Comparison of ENCODE assay signal across 1 cellular context in the genomic region with DNA sequence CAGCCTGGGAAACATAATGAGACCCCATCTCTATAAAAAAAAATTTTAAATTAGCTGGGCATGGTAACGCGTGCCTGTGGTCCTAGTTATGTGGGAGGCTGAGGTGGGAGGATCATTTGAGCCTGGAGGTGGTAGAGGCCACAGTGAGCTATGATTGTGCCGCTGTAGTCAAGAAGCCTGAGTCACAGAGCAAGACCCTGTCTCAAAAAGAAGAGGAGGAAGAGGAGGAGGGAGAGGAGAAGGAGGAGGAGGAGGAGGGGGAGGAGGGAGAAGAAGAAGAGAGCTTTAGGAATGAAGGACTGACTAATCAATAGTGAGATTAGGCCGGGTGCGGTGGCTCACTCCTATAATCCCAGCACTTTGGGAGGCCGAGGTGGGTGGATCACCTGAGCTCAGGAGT.
TF ChIP-seq lines count a peak whose summit lies in the region.

No MANE protein-coding gene starts in this region.

TF ChIP-seq in HEK293, 187 proteins besides CTCF, POLR2A, EP300 and RAD21 (continued from another document):
- TF ChIP-seq, protein P1, sequence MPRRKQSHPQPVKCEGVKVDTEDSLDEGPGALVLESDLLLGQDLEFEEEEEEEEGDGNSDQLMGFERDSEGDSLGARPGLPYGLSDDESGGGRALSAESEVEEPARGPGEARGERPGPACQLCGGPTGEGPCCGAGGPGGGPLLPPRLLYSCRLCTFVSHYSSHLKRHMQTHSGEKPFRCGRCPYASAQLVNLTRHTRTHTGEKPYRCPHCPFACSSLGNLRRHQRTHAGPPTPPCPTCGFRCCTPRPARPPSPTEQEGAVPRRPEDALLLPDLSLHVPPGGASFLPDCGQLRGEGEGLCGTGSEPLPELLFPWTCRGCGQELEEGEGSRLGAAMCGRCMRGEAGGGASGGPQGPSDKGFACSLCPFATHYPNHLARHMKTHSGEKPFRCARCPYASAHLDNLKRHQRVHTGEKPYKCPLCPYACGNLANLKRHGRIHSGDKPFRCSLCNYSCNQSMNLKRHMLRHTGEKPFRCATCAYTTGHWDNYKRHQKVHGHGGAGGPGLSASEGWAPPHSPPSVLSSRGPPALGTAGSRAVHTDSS (tag by site-specific recombination; IDR thresholded peaks at IDR 0.05): peak; percentile 32; the same call in 1 of the 2 replicates
- TF ChIP-seq ZNF792 (tag by site-specific recombination; IDR thresholded peaks at IDR 0.05): no peak
